ENCODE assay signal across 12 cellular contexts in the genomic region with DNA sequence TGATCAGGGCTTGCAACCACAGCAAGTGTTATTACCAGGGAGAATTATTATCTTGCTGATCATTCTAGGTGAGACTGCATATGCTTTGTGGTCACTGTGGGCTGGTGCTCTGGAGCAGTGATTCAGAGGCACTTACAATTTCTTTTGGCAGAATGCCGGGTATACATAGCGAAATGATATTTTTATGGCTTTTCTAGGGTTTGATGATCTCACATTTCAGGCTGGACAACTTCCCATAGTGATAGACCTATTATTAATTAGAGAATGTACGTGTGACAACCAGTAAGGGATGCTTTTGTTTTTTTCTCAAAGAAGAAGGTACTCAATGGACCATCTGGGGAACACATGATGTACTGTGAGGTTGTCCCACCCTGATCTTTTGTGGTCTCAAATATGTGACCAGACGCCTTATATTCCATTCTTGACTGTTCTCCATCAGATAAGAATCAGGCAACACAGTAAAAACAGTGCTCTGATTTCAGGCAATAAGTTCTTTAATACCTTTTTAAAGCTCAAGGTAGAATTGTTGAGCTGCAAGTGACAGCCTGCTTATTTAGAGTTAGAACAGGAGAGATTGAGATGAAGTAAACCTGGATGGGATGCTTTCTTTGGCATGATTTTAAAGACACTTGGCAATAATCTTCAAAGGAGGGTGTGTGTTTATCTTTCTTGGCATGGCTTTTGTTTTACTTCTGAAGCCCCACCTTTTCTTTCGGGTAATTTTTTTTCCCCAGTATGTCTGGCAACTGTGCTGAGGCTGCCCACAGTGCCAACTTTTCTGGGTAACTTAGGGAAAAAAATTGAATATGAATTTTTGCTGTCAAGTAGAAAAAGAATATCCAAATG. TPM values are rescaled to one million over a fixed set of nuclear protein-coding genes. Genes with fewer than 3 reads are reported as not detected.
DNase-seq lines count a peak whose midpoint lies in the region; ATAC-seq and TF ChIP-seq lines count a peak whose summit lies in the region.
"Had no signal": no experiment of that assay in that cellular context is flagged by ENCODE, and none has a peak within 500 bp of the region (broad histone marks: within the 10 kb centered on the region; RNA-seq: fewer than 3 reads in every experiment).

No MANE protein-coding gene starts in this region.

- no peaks in the 10 kb centered on the region for H3K36me3 ChIP-seq in BJ (ENCODE audit: control insufficient read depth, insufficient read depth, low read length)

- H3K27ac Mint-ChIP-seq in T-helper 2 cell treated with Interferon-gamma antibody and Interleukin-4, amounts not matched to agents 5 μg/mL and 100 μg/mL, for 36 hours = no peak overlapping the region

- no peaks in the 10 kb centered on the region for H3K27me3 Mint-ChIP-seq in T-helper 2 cell treated with Interferon-gamma antibody and Interleukin-4, amounts not matched to agents 5 μg/mL and 100 μg/mL, for 36 hours (ENCODE audit: low read depth)

- DNase-seq in BJ (ENCODE audit: low read depth) (peak; percentile 34), HS-5 (ENCODE audit: low read depth) (peak; percentile 60), SW480 (ENCODE audit: low spot score) (peak; percentile 86), kidney tubule cell (ENCODE audit: low spot score) (peak; percentile 97), inferior parietal cortex (ENCODE audit: extremely low spot score) (no peak)
- DNase-seq in T-helper 2 cell treated with Interferon-gamma antibody and Interleukin-4, amounts not matched to agents 5 μg/mL and 100 μg/mL, for 36 hours (ENCODE audit: low spot score) = no peak
- DNase-seq: DND-41, midbrain, NCI-H1048, T-cell had no signal

- no peak overlapping the region for H3K4me3 ChIP-seq in BJ (ENCODE audit: low read depth, low read length)

- no peak overlapping the region for H3K4me3 Mint-ChIP-seq in T-helper 2 cell treated with Interferon-gamma antibody and Interleukin-4, amounts not matched to agents 5 μg/mL and 100 μg/mL, for 36 hours
- H3K4me3 Mint-ChIP-seq: T-cell had no signal

- H3K27me3 ChIP-seq in BJ (ENCODE audit: control insufficient read depth, insufficient read depth, low read length) = no peaks in the 10 kb centered on the region

- H3K36me3 Mint-ChIP-seq in T-helper 2 cell treated with Interferon-gamma antibody and Interleukin-4, amounts not matched to agents 5 μg/mL and 100 μg/mL, for 36 hours (ENCODE audit: low read depth) = no peaks in the 10 kb centered on the region
- H3K36me3 Mint-ChIP-seq: T-cell had no signal

- CTCF ChIA-PET in BJ (lab: Yijun Ruan, JAX) = interaction anchor here (0.7 kb wide), 1 partner anchor 21 kb away, joined by 3 read pairs; no protein-coding TSS in a partner anchor

- no peak for TF ChIP-seq CTCF in BJ (IDR thresholded peaks at IDR 0.05; ENCODE audit: insufficient read depth, low read depth, low read length)

- POLR2A ChIA-PET in BJ (lab: Charles Lee) = interaction anchor here (0.6 kb wide), 1 partner anchor 33 kb away, joined by 3 read pairs; no protein-coding TSS in a partner anchor

- H3K4me1 Mint-ChIP-seq in T-helper 2 cell treated with Interferon-gamma antibody and Interleukin-4, amounts not matched to agents 5 μg/mL and 100 μg/mL, for 36 hours (ENCODE audit: low read depth) = peaks cover 12% of the 10 kb centered on the region

- H3K9me3 Mint-ChIP-seq in T-helper 2 cell treated with Interferon-gamma antibody and Interleukin-4, amounts not matched to agents 5 μg/mL and 100 μg/mL, for 36 hours = no peaks in the 10 kb centered on the region
- H3K9me3 Mint-ChIP-seq: T-cell had no signal

- ATAC-seq in GM21360 (IDR thresholded peaks at IDR 0.05; ENCODE audit: unreplicated experiment) (no peak), GM18867 (IDR thresholded peaks at IDR 0.05; ENCODE audit: unreplicated experiment) (no peak)
- ATAC-seq: T-cell had no signal

RNA-seq across cellular contexts. Expression of a gene that starts 27.4 kb away (rescaled TPM):
- polyA plus RNA-seq in BJ (2011; rRNA removed) = not detected in 2 replicates
- polyA minus RNA-seq in BJ (2011; rRNA and poly(A)+ RNA removed) = not detected in 2 replicates

Comparison
In these comparisons a context has a peak if more than half of its experiments do, and no peak if none do; other contexts are left out.
1. DNase-seq: peak in BJ (single experiment), HS-5 (single experiment), SW480 (single experiment) and kidney tubule cell (single experiment); none in inferior parietal cortex (single experiment) and T-helper 2 cell treated with Interferon-gamma antibody and Interleukin-4, amounts not matched to agents 5 μg/mL and 100 μg/mL, for 36 hours (single experiment).